Comparison of ENCODE assay signal across 8 cellular contexts in genomic region chr10:103800789-103801540, GRCh38. TPM values are rescaled to one million over a fixed set of nuclear protein-coding genes. Genes with fewer than 3 reads are reported as not detected.
DNase-seq lines count a peak whose midpoint lies in the region; ATAC-seq and TF ChIP-seq lines count a peak whose summit lies in the region.

No MANE protein-coding gene starts in this region.

- H3K27me3 ChIP-seq in SK-N-SH (ENCODE audit: insufficient read depth), result no peaks in the 10 kb centered on the region
- H3K27me3 ChIP-seq in osteoblast (ENCODE audit: insufficient read depth, low read length), result no peaks in the 10 kb centered on the region

- no peaks in the 10 kb centered on the region for H3K9me3 Mint-ChIP-seq in activated naive CD4-positive, alpha-beta T cell treated with anti-CD3 and anti-CD28 coated beads, Interleukin-2, amount 10 ng/mL, durations not matched to agents 7 days and 5 days

- H3K36me3 ChIP-seq in SK-N-SH (replicated peaks in 1 of 2; ENCODE audit: control insufficient read depth in 1 of 2, insufficient read depth in 2 of 2, low read length in 1 of 2), result no peaks in the 10 kb centered on the region
- peaks cover 6% of the 10 kb centered on the region for H3K36me3 ChIP-seq in osteoblast (ENCODE audit: insufficient read depth, low read length)

- H3K4me3 ChIP-seq in SK-N-SH (ENCODE audit: low read depth in 2 of 2, low read length in 1 of 2) (no peak overlapping the region), osteoblast (ENCODE audit: insufficient read depth, low read length) (no peak overlapping the region)

- 85% methylated on average over 8 of the region's 10 CpGs for WGBS in SK-N-SH (ENCODE audit: low lambda C conversion rate)

- H3K9me3 ChIP-seq in SK-N-SH (no peaks in the 10 kb centered on the region), osteoblast (ENCODE audit: low read depth, low read length) (no peaks in the 10 kb centered on the region)

- H3K9me2 ChIP-seq in SK-N-SH, result no peaks in the 10 kb centered on the region

- H3K4me1 ChIP-seq in SK-N-SH (ENCODE audit: control insufficient read depth in 1 of 2, insufficient read depth in 2 of 2, low read depth in 1 of 2, low read length in 1 of 2), result peaks cover 8 to 42% of the 10 kb centered on the region in 2 experiments; a peak in 3 of 4 replicates
- H3K4me1 ChIP-seq in osteoblast (ENCODE audit: insufficient read depth, low read length), result no peaks in the 10 kb centered on the region

- no peak overlapping the region for H2AFZ ChIP-seq in SK-N-SH (ENCODE audit: low read depth)
- no peak overlapping the region for H2AFZ ChIP-seq in osteoblast (ENCODE audit: low read length)

- H4K20me1 ChIP-seq in SK-N-SH (ENCODE audit: insufficient read depth) (0 out of 2 replicates have a peak, but pooled peaks cover 8% of the 10 kb centered on the region), osteoblast (ENCODE audit: insufficient read depth, low read length) (peaks cover 12% of the 10 kb centered on the region)

- peak overlapping the region; percentile 70 for H3K27ac Mint-ChIP-seq in activated naive CD4-positive, alpha-beta T cell treated with anti-CD3 and anti-CD28 coated beads, Interleukin-2, amount 10 ng/mL, durations not matched to agents 7 days and 5 days

- peaks cover 35% of the 10 kb centered on the region for H3K4me1 Mint-ChIP-seq in activated naive CD4-positive, alpha-beta T cell treated with anti-CD3 and anti-CD28 coated beads, Interleukin-2, amount 10 ng/mL, durations not matched to agents 7 days and 5 days

- peak; percentile 81 for DNase-seq in EH (ENCODE audit: low read depth)
- DNase-seq in NCI-H2171 (lab: John Stamatoyannopoulos, UW), result peak; percentile 82
- DNase-seq in activated naive CD4-positive, alpha-beta T cell treated with anti-CD3 and anti-CD28 coated beads, Interleukin-2, amount 10 ng/mL, durations not matched to agents 7 days and 5 days, result peak; percentile 77
- peak; percentile 32 for DNase-seq in stimulated activated CD4-positive, alpha-beta T cell treated with anti-CD3 and anti-CD28 coated beads, Interleukin-4, amount 100 ng/mL, for 24 hours
- DNase-seq in SK-N-SH, result no peak
- DNase-seq in osteoblast (ENCODE audit: insufficient read length, low spot score, missing footprints), result no peak

- no peaks in the 10 kb centered on the region for H3K79me2 ChIP-seq in SK-N-SH (ENCODE audit: insufficient read depth)
- H3K79me2 ChIP-seq in osteoblast (ENCODE audit: insufficient read depth, low read length), result no peaks in the 10 kb centered on the region

- H3K4me2 ChIP-seq in SK-N-SH (no peak overlapping the region), osteoblast (ENCODE audit: insufficient read depth, low read length) (no peak overlapping the region)

- CTCF ChIA-PET in activated naive CD4-positive, alpha-beta T cell treated with anti-CD3 and anti-CD28 coated beads, Interleukin-2, amount 10 ng/mL, durations not matched to agents 7 days and 5 days (lab: Charles Lee), result interaction anchor here (1.3 kb wide), 1 partner anchor 28 kb away, joined by 3 read pairs; no protein-coding TSS in a partner anchor
- CTCF ChIA-PET in SK-N-SH (lab: Yijun Ruan, JAX), result interaction anchor here (1.2 to 1.6 kb wide), 3 partner anchors 13 to 88 kb away, joined by 3 to 5 read pairs (median 3); no protein-coding TSS in a partner anchor

- H3K27me3 Mint-ChIP-seq in activated naive CD4-positive, alpha-beta T cell treated with anti-CD3 and anti-CD28 coated beads, Interleukin-2, amount 10 ng/mL, durations not matched to agents 7 days and 5 days, result peaks cover 9% of the 10 kb centered on the region

- POLR2A ChIA-PET in SK-N-SH (lab: Yijun Ruan, JAX), result no interaction called here

- H3F3A ChIP-seq in SK-N-SH (replicated peaks; ENCODE audit: insufficient read depth), result no peaks in the 10 kb centered on the region

- no peak overlapping the region for H3K9ac ChIP-seq in SK-N-SH

- H3K27ac ChIP-seq in SK-N-SH (ENCODE audit: low read depth in 2 of 2, low read length in 1 of 2), result no peak overlapping the region
- no peak overlapping the region for H3K27ac ChIP-seq in osteoblast (ENCODE audit: low read depth, low read length)

- TF ChIP-seq RAD21 in SK-N-SH (IDR thresholded peaks at IDR 0.05; ENCODE audit: low read length), result no peak

- ATAC-seq in GM21825 (IDR thresholded peaks at IDR 0.05; ENCODE audit: unreplicated experiment) (peak; percentile 77), GM18511 (IDR thresholded peaks at IDR 0.05; ENCODE audit: unreplicated experiment) (no peak)

- TF ChIP-seq EP300 in SK-N-SH (IDR thresholded peaks at IDR 0.05; ENCODE audit: borderline replicate concordance in 1 of 2, low read depth in 1 of 2, low read length in 1 of 2), result no peak

- H3K36me3 Mint-ChIP-seq in activated naive CD4-positive, alpha-beta T cell treated with anti-CD3 and anti-CD28 coated beads, Interleukin-2, amount 10 ng/mL, durations not matched to agents 7 days and 5 days, result no peaks in the 10 kb centered on the region

- no peak overlapping the region for H3K4me3 Mint-ChIP-seq in activated naive CD4-positive, alpha-beta T cell treated with anti-CD3 and anti-CD28 coated beads, Interleukin-2, amount 10 ng/mL, durations not matched to agents 7 days and 5 days

- TF ChIP-seq CTCF in SK-N-SH (IDR thresholded peaks at IDR 0.05) (no peak), osteoblast (IDR thresholded peaks at IDR 0.05; ENCODE audit: extremely low read depth, low read depth, low read length) (no peak)

TF ChIP-seq in SK-N-SH, 30 proteins besides CTCF, POLR2A, EP300 and RAD21:
- TF ChIP-seq JUND (IDR thresholded peaks at IDR 0.05), result no peak

RNA-seq across cellular contexts. Expression of gene SH3PXD2A, which starts 54.4 kb away (rescaled TPM):
- 2.1 and 2.5 TPM in 2 replicates for polyA plus RNA-seq in SK-N-SH (2012; rRNA removed)
- polyA plus RNA-seq in SK-N-SH (2012; cell fraction: cytosol; rRNA removed), result 1.7 and 2.5 TPM in 2 replicates
- 5.5 and 5.7 TPM in 2 replicates for polyA plus RNA-seq in SK-N-SH (2012; cell fraction: nucleus; rRNA removed)
- 27.7 and 29.0 TPM in 2 replicates for total RNA-seq in osteoblast

Comparison
In these comparisons a context has a peak if more than half of its experiments do, and no peak if none do; other contexts are left out.
1. DNase-seq: peak in EH (single experiment), NCI-H2171 (single experiment), activated naive CD4-positive, alpha-beta T cell treated with anti-CD3 and anti-CD28 coated beads, Interleukin-2, amount 10 ng/mL, durations not matched to agents 7 days and 5 days (single experiment) and stimulated activated CD4-positive, alpha-beta T cell treated with anti-CD3 and anti-CD28 coated beads, Interleukin-4, amount 100 ng/mL, for 24 hours (single experiment); none in SK-N-SH (single experiment) and osteoblast (single experiment).